ENCODE assay signal across 9 cellular contexts in the genomic region with DNA sequence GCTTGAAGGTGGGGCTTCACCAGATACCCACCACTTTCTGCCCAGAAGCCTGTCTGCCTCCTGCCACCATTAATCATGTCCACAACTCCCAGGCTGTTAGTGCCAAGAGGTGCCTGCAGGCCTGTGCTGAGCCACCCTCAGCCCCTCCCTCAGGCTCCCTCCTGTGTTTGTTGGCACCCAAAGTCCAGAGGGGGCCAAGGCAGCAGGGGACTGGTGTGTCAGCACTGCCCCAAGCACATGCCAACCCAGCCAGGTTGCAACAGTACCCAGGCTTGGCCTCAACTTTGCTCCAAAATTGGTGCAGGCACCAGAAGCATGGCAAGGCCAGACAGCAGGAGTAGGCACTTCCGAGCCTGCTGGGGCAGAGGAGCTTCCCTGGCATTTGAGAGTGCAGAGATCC.
"Had no signal": no experiment of that assay in that cellular context is flagged by ENCODE, and none has a peak within 500 bp of the region (broad histone marks: within the 10 kb centered on the region; RNA-seq: fewer than 3 reads in every experiment).

No MANE protein-coding gene starts in this region.

- H3K4me1 ChIP-seq: HAP-1 had no signal

- ATAC-seq: HCT116, HepG2 had no signal

- DNase-seq: GM23248, GOT3, H7, HFFc6, KBM-7 had no signal

- H3K36me3 ChIP-seq: HAP-1 had no signal

- H3K9me3 ChIP-seq: HAP-1 had no signal

- FAIRE-seq: HepG2 had no signal

- H3K27ac ChIP-seq: GM23248, HL-60 had no signal

- H3K4me3 ChIP-seq: GM23248, HAP-1 had no signal
